Comparison of ENCODE assay signal across 8 cellular contexts in genomic region chr7:24981544-24981951, GRCh38. TPM values are rescaled to one million over a fixed set of nuclear protein-coding genes. Genes with fewer than 3 reads are reported as not detected.
DNase-seq lines count a peak whose midpoint lies in the region; ATAC-seq and TF ChIP-seq lines count a peak whose summit lies in the region.

No MANE protein-coding gene starts in this region.

- no peaks in the 10 kb centered on the region; the same call in 1 of the 2 replicates for H3K27me3 ChIP-seq in KMS-11 (ENCODE audit: insufficient read depth, low read depth)
- H3K27me3 ChIP-seq in colonic mucosa: no peaks in the 10 kb centered on the region

- no peaks in the 10 kb centered on the region for H4K20me1 ChIP-seq in KMS-11 (ENCODE audit: insufficient read depth)

- no peaks in the 10 kb centered on the region for H3K27me3 Mint-ChIP-seq in activated B cell treated with CpG ODN at 0.5 μM for 24 hours

- H3K9me3 ChIP-seq in colonic mucosa: no peaks in the 10 kb centered on the region

- peak; percentile 80 for DNase-seq in DMS53 treated with DMSO at 0.1 percent for 48 hours (lab: John Stamatoyannopoulos, UW; ENCODE audit: unreplicated experiment)
- peak; percentile 46 for DNase-seq in activated B cell treated with CpG ODN at 0.5 μM for 24 hours
- peak; percentile 69 for DNase-seq in colonic mucosa
- peak; percentile 47 to 71 for DNase-seq in left colon
- peak; percentile 18 to 36 for DNase-seq in stimulated activated CD4-positive, alpha-beta T cell treated with anti-CD3 and anti-CD28 coated beads, Interleukin-15, amount 100 ng/mL, for 1 hour (ENCODE audit: low read depth in 1 of 2, low spot score in 1 of 2)

- H3K36me3 ChIP-seq in KMS-11 (ENCODE audit: insufficient read depth) (no peaks in the 10 kb centered on the region), colonic mucosa (no peaks in the 10 kb centered on the region)

- intact Hi-C loops in activated B cell treated with CpG ODN at 0.5 μM for 24 hours (cut with micrococcal nuclease) (loop anchor here (5.0 to 10.0 kb wide), 3 partner anchors 264 to 1883 kb away; partner anchors contain the start of genes CCDC126 and SKAP2), colonic mucosa (cut with DNase I) (loop anchor here (5.0 kb wide), 1 partner anchor 91 kb away; no protein-coding TSS in a partner anchor), left colon (cut with DNase I, micrococcal nuclease) (loop anchor here in 1 of 2 donors (5.0 kb wide), 1 partner anchor 159 kb away; no protein-coding TSS in a partner anchor)

- H3K9ac ChIP-seq in KMS-11 (peak overlapping the region; percentile 82; the same call in 1 of the 2 replicates), colonic mucosa (ENCODE audit: low read depth in 2 of 2, low read length in 2 of 2) (peak overlapping the region; percentile 28 to 88)

- peaks cover 35% of the 10 kb centered on the region for H3K4me1 ChIP-seq in KMS-11 (ENCODE audit: low read depth, poor library complexity, severe bottlenecking)
- H3K4me1 ChIP-seq in colonic mucosa: no peaks in the 10 kb centered on the region

- POLR2A ChIA-PET in activated B cell treated with CpG ODN at 0.5 μM for 24 hours (lab: Charles Lee): interaction anchor here (0.5 to 5.4 kb wide), 17 partner anchors 11 to 1965 kb away, joined by 3 to 55 read pairs (median 5); partner anchors contain the start of gene CYCS

- no peaks in the 10 kb centered on the region for H3K9me3 Mint-ChIP-seq in activated B cell treated with CpG ODN at 0.5 μM for 24 hours

- peaks cover 26% of the 10 kb centered on the region for H3K79me2 ChIP-seq in KMS-11 (ENCODE audit: insufficient read depth, low read depth)

- no peak for ATAC-seq in activated B cell treated with CpG ODN at 0.5 μM for 24 hours (ENCODE audit: low read depth)
- peak; percentile 23 for ATAC-seq in left colon
- ATAC-seq in HG03520 (IDR thresholded peaks at IDR 0.05; ENCODE audit: unreplicated experiment): no peak
- ATAC-seq in GM18519 (IDR thresholded peaks at IDR 0.05; ENCODE audit: low FRiP score, unreplicated experiment): no peak

- no peak for TF ChIP-seq CTCF in KMS-11 (conservative IDR thresholded peaks at IDR 0.05; ENCODE audit: low read depth, low read length)
- no peak for TF ChIP-seq CTCF in activated B cell treated with CpG ODN at 0.5 μM for 24 hours (IDR thresholded peaks at IDR 0.05)
- no peak for TF ChIP-seq CTCF in colonic mucosa (IDR thresholded peaks at IDR 0.05)

- H3K4me3 Mint-ChIP-seq in activated B cell treated with CpG ODN at 0.5 μM for 24 hours: peak overlapping the region; percentile 98

- peaks cover 43% of the 10 kb centered on the region for H3K4me1 Mint-ChIP-seq in activated B cell treated with CpG ODN at 0.5 μM for 24 hours

- CTCF ChIA-PET in activated B cell treated with CpG ODN at 0.5 μM for 24 hours (lab: Charles Lee): interaction anchor here (0.8 to 7.0 kb wide), 7 partner anchors 11 to 169 kb away, joined by 3 to 85 read pairs (median 5); no protein-coding TSS in a partner anchor

- H3K27ac ChIP-seq in KMS-11 (peak overlapping the region; percentile 87), colonic mucosa (peak overlapping the region; percentile 88)

- H3K4me2 ChIP-seq in KMS-11: peak overlapping the region; percentile 94

- H3K4me3 ChIP-seq in KMS-11 (IDR thresholded peaks at IDR 0.05; ENCODE audit: insufficient read depth, low read depth, low read length): peak overlapping the region; percentile 41
- H3K4me3 ChIP-seq in colonic mucosa: peak overlapping the region; percentile 64

- H3K36me3 Mint-ChIP-seq in activated B cell treated with CpG ODN at 0.5 μM for 24 hours (ENCODE audit: low read depth): peaks cover 11% of the 10 kb centered on the region

- peak overlapping the region; percentile 94 for H2AFZ ChIP-seq in KMS-11 (ENCODE audit: low read depth)

- peak overlapping the region; percentile 64 for H3K27ac Mint-ChIP-seq in activated B cell treated with CpG ODN at 0.5 μM for 24 hours

RNA-seq across cellular contexts. Expression of gene OSBPL3, which starts 1.6 kb away (rescaled TPM):
- total RNA-seq in activated B cell treated with CpG ODN at 0.5 μM for 24 hours (29.3 and 33.3 TPM in 2 replicates), colonic mucosa (10 to 100 TPM in 1 of 2 donors, 1 to 10 TPM in 1; 9.0 to 14.8 TPM), left colon (10 to 100 TPM; 11.0 to 13.2 TPM)

Comparison
In these comparisons a context has a peak if more than half of its experiments do, and no peak if none do; other contexts are left out.
1. DNase-seq: peak in every context shown above with its lines; median percentile 80 in DMS53 treated with DMSO at 0.1 percent for 48 hours; 69 in colonic mucosa; 59 in left colon; 46 in activated B cell treated with CpG ODN at 0.5 μM for 24 hours; 27 in stimulated activated CD4-positive, alpha-beta T cell treated with anti-CD3 and anti-CD28 coated beads, Interleukin-15, amount 100 ng/mL, for 1 hour.